In the genomic region with DNA sequence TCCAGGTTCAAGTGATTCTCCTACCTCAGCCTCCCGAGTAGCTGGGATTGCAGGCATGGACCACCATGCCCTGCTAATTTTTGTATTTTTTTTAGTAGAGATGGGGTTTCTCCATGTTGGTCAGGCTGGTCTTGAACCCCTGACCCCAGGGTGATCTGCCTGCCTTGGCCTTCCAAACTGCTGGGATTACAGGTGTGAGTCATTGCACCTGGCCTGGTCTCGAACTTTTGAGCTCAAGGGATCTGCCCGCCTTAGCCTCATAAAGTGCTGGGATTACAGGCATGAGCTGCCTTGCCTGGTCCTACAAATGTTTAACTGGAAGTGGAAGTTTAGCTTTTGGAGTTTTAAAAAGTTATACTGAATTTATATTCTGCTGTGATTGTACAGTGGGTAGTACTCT, we compare ENCODE assay signal across 1 cellular context.
TF ChIP-seq lines count a peak whose summit lies in the region.

No MANE protein-coding gene starts in this region.

TF ChIP-seq in HCT116, 20 proteins besides CTCF, POLR2A, EP300 and RAD21 (continued from another document):
- TF ChIP-seq EZH2phosphoT487 (IDR thresholded peaks at IDR 0.05; ENCODE audit: borderline replicate concordance), result no peak
- TF ChIP-seq YY1 (IDR thresholded peaks at IDR 0.05; ENCODE audit: extremely low read depth, insufficient replicate concordance, low read depth, low read length), result no peak
- TF ChIP-seq, protein P1, sequence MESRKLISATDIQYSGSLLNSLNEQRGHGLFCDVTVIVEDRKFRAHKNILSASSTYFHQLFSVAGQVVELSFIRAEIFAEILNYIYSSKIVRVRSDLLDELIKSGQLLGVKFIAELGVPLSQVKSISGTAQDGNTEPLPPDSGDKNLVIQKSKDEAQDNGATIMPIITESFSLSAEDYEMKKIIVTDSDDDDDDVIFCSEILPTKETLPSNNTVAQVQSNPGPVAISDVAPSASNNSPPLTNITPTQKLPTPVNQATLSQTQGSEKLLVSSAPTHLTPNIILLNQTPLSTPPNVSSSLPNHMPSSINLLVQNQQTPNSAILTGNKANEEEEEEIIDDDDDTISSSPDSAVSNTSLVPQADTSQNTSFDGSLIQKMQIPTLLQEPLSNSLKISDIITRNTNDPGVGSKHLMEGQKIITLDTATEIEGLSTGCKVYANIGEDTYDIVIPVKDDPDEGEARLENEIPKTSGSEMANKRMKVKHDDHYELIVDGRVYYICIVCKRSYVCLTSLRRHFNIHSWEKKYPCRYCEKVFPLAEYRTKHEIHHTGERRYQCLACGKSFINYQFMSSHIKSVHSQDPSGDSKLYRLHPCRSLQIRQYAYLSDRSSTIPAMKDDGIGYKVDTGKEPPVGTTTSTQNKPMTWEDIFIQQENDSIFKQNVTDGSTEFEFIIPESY (IDR thresholded peaks at IDR 0.05; ENCODE audit: extremely low read depth, insufficient replicate concordance, low read length), result no peak
- no peak for TF ChIP-seq ZFX (IDR thresholded peaks at IDR 0.05)
- no peak for TF ChIP-seq ELF1 (IDR thresholded peaks at IDR 0.05; ENCODE audit: borderline replicate concordance, low read depth)
- TF ChIP-seq SRF (IDR thresholded peaks at IDR 0.05; ENCODE audit: low read depth), result no peak
- TF ChIP-seq, protein P2, sequence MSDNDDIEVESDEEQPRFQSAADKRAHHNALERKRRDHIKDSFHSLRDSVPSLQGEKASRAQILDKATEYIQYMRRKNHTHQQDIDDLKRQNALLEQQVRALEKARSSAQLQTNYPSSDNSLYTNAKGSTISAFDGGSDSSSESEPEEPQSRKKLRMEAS (IDR thresholded peaks at IDR 0.05), result no peak
- TF ChIP-seq TCF7L2 (IDR thresholded peaks at IDR 0.05; ENCODE audit: borderline replicate concordance, extremely low read depth, insufficient read depth, insufficient read length), result no peak
- TF ChIP-seq CEBPB (IDR thresholded peaks at IDR 0.05; ENCODE audit: low read depth), result no peak
